12 cellular contexts compared by ENCODE assay signal in the genomic region with DNA sequence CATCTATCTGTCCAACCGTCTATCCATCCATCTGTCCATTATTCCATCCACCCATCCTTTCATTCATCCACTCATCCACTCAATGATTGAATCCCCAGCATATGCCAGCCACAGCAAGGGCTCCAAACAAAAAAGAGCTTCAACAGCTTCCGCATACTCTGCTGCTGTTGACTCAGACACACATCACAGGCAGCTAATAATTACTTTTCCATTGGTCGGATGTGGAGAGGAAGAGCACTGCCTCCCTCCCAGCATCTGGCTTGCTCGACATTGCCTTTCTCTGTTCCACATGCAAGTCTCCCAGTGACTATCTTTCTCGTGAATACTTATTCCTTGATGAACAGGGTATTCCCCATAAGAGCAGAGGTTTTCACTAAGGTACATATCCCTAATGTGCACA.
DNase-seq lines count a peak whose midpoint lies in the region; ATAC-seq and TF ChIP-seq lines count a peak whose summit lies in the region.
"Had no signal": no experiment of that assay in that cellular context is flagged by ENCODE, and none has a peak within 500 bp of the region (broad histone marks: within the 10 kb centered on the region; RNA-seq: fewer than 3 reads in every experiment).

No MANE protein-coding gene starts in this region.

- H3K36me3 Mint-ChIP-seq in T-helper 17 cell (ENCODE audit: low read depth) (peaks cover 2% of the 10 kb centered on the region), endothelial cell (ENCODE audit: low read depth, unreplicated experiment) (no peaks in the 10 kb centered on the region)

- WGBS in GM23248 (ENCODE audit: low coverage in 1 of 2, low lambda C conversion rate in 2 of 2, missing lambda C conversion rate in 2 of 2), 2 experiments: 19 to 21% methylated on average over 5 of the region's 5 CpGs

- TF ChIP-seq CTCF in AG09309 (IDR thresholded peaks at IDR 0.05; ENCODE audit: control insufficient read depth, insufficient read depth, low read depth, low read length, missing control alignments) (no peak), fibroblast of villous mesenchyme (IDR thresholded peaks at IDR 0.05; ENCODE audit: insufficient read depth, low read depth, low read length) (no peak), endothelial cell (IDR thresholded peaks at IDR 0.05; ENCODE audit: unreplicated experiment) (no peak)

- H3K4me1 ChIP-seq in GM23248 (ENCODE audit: insufficient read depth): peaks cover 21% of the 10 kb centered on the region

- ATAC-seq in SK-N-SH treated with all-trans-retinoic acid at 6 μM for 48 hours (peak; percentile 82), T-helper 17 cell (no peak), HG03039 (IDR thresholded peaks at IDR 0.05; ENCODE audit: unreplicated experiment) (no peak)
- ATAC-seq: HepG2, sciatic nerve had no signal

- H3K27me3 ChIP-seq in GM23248 (replicated peaks; ENCODE audit: insufficient read depth): no peaks in the 10 kb centered on the region

- H3K4me3 ChIP-seq in AG09309 (ENCODE audit: control insufficient read depth, low read depth, low read length): no peak overlapping the region
- no peak overlapping the region for H3K4me3 ChIP-seq in GM23248
- H3K4me3 ChIP-seq in fibroblast of villous mesenchyme (ENCODE audit: low read depth, low read length): no peak overlapping the region
- H3K4me3 ChIP-seq: thoracic aorta had no signal

- H3K4me3 Mint-ChIP-seq in T-helper 17 cell: no peak overlapping the region
- H3K4me3 Mint-ChIP-seq in endothelial cell (ENCODE audit: unreplicated experiment): no peak overlapping the region

- peak overlapping the region; percentile 48 for H3K27ac ChIP-seq in GM23248
- H3K27ac ChIP-seq: thoracic aorta had no signal

- in situ Hi-C loops in GM23248 (cut with MboI): no loop called here
- in situ Hi-C loops in G401 (cut with HindIII; ENCODE audit: low sequenced_read_pairs): no loop called here

- no peaks in the 10 kb centered on the region for H3K9me3 ChIP-seq in GM23248 (ENCODE audit: low read depth)
- no peaks in the 10 kb centered on the region for H3K9me3 ChIP-seq in T-helper 17 cell (ENCODE audit: control insufficient read depth, low read length, poor library complexity, severe bottlenecking)
- H3K9me3 ChIP-seq: thoracic aorta had no signal

- H2AFZ ChIP-seq in GM23248: no peak overlapping the region

- H3K4me1 Mint-ChIP-seq in T-helper 17 cell (peaks cover 40% of the 10 kb centered on the region), endothelial cell (ENCODE audit: unreplicated experiment) (peaks cover 13% of the 10 kb centered on the region)

- no peaks in the 10 kb centered on the region for H3K9me2 ChIP-seq in GM23248 (ENCODE audit: insufficient read depth)

- H3K79me2 ChIP-seq in GM23248 (ENCODE audit: insufficient read depth): no peaks in the 10 kb centered on the region

- no peaks in the 10 kb centered on the region for H4K20me1 ChIP-seq in GM23248 (ENCODE audit: insufficient read depth)

- no peaks in the 10 kb centered on the region for H3K9me3 Mint-ChIP-seq in endothelial cell (ENCODE audit: unreplicated experiment)

- no peak overlapping the region for H3K4me2 ChIP-seq in GM23248 (ENCODE audit: unreplicated experiment)

- no peak overlapping the region for H3K27ac Mint-ChIP-seq in T-helper 17 cell
- no peak overlapping the region for H3K27ac Mint-ChIP-seq in endothelial cell (ENCODE audit: unreplicated experiment)

- H3F3A ChIP-seq in GM23248 (ENCODE audit: insufficient read depth): peaks cover 21% of the 10 kb centered on the region

- DNase-seq in AG09309 (ENCODE audit: low read depth) (peak; percentile 52), GM23248 (peak; percentile 90), fibroblast of villous mesenchyme (ENCODE audit: low read depth) (peak; percentile 49), T-helper 17 cell (no peak), endothelial cell (ENCODE audit: low spot score) (no peak), G401 (ENCODE audit: low spot score) (no peak)
- DNase-seq: activated effector memory CD4-positive, alpha-beta T cell treated with anti-CD3 and anti-CD28 coated beads, Interleukin-2, amount 50 U/mL, for 16 hours had no signal

- H3K27me3 Mint-ChIP-seq in T-helper 17 cell: no peaks in the 10 kb centered on the region
- peaks cover 8% of the 10 kb centered on the region for H3K27me3 Mint-ChIP-seq in endothelial cell (ENCODE audit: unreplicated experiment)

- H3K36me3 ChIP-seq in GM23248 (ENCODE audit: low read depth): no peaks in the 10 kb centered on the region
- H3K36me3 ChIP-seq: thoracic aorta had no signal

- no peak overlapping the region for H3K9ac ChIP-seq in GM23248

TF ChIP-seq in SK-N-SH treated with all-trans-retinoic acid at 6 μM for 48 hours, 23 proteins besides CTCF, POLR2A, EP300 and RAD21:
- TF ChIP-seq ZNF8 (CRISPR knock-in tag; IDR thresholded peaks at IDR 0.05) (no peak), OSR1 (CRISPR knock-in tag; IDR thresholded peaks at IDR 0.05) (no peak), ZFP30 (CRISPR knock-in tag; IDR thresholded peaks at IDR 0.05) (no peak), TCF4 (CRISPR knock-in tag; IDR thresholded peaks at IDR 0.05; ENCODE audit: borderline replicate concordance) (no peak), CSDC2 (CRISPR knock-in tag; IDR thresholded peaks at IDR 0.05) (no peak), ZNF70 (CRISPR knock-in tag; IDR thresholded peaks at IDR 0.05) (no peak), ISL1 (CRISPR knock-in tag; IDR thresholded peaks at IDR 0.05) (no peak), GLIS3 (CRISPR knock-in tag; IDR thresholded peaks at IDR 0.05) (no peak), ARNTL (CRISPR knock-in tag; IDR thresholded peaks at IDR 0.05; ENCODE audit: borderline replicate concordance, low read depth) (no peak), PPARA (CRISPR knock-in tag; IDR thresholded peaks at IDR 0.05; ENCODE audit: borderline replicate concordance) (no peak), BACH2 (CRISPR knock-in tag; IDR thresholded peaks at IDR 0.05; ENCODE audit: borderline replicate concordance) (no peak), ZNF565 (CRISPR knock-in tag; conservative IDR thresholded peaks at IDR 0.05; ENCODE audit: low read depth) (no peak)
- TF ChIP-seq, protein P1, sequence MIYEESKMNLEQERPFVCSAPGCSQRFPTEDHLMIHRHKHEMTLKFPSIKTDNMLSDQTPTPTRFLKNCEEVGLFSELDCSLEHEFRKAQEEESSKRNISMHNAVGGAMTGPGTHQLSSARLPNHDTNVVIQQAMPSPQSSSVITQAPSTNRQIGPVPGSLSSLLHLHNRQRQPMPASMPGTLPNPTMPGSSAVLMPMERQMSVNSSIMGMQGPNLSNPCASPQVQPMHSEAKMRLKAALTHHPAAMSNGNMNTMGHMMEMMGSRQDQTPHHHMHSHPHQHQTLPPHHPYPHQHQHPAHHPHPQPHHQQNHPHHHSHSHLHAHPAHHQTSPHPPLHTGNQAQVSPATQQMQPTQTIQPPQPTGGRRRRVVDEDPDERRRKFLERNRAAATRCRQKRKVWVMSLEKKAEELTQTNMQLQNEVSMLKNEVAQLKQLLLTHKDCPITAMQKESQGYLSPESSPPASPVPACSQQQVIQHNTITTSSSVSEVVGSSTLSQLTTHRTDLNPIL (CRISPR knock-in tag; IDR thresholded peaks at IDR 0.05; ENCODE audit: low read depth): no peak

Comparison
In these comparisons a context has a peak if more than half of its experiments do, and no peak if none do; other contexts are left out.
1. DNase-seq: peak in AG09309 (single experiment), GM23248 (single experiment) and fibroblast of villous mesenchyme (single experiment); none in T-helper 17 cell (0 of 3), endothelial cell (single experiment) and G401 (single experiment).